ENCODE assay signal across 23 cellular contexts in the genomic region with DNA sequence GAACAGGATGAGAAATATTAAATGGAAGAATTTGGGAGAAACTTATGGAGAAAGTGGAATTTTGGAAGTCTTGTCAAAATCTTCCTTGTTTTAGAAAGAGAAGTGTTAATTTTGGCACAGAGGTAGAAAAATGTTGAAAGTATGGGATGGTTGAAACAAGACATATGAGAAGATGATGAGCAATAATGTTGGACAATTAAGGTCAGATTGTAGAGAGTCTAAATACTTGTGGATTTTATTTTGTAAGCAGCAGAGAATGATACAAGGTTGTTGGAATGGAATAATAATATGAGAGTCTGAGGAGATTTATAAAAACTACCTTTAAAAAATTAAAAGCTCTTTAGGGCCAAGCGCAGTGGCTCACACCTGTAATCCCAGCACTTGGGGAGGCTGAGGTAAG. TPM values are rescaled to one million over a fixed set of nuclear protein-coding genes. Genes with fewer than 3 reads are reported as not detected.
DNase-seq lines count a peak whose midpoint lies in the region; ATAC-seq and TF ChIP-seq lines count a peak whose summit lies in the region.
"Had no signal": no experiment of that assay in that cellular context is flagged by ENCODE, and none has a peak within 500 bp of the region (broad histone marks: within the 10 kb centered on the region; RNA-seq: fewer than 3 reads in every experiment).

No MANE protein-coding gene starts in this region.

- H3K9me3 Mint-ChIP-seq in activated T-cell treated with anti-CD3 and anti-CD28 coated beads, Interleukin-2, amount 50 U/mL, for 72 hours, result no peaks in the 10 kb centered on the region
- H3K9me3 Mint-ChIP-seq in type B pancreatic cell, result no peaks in the 10 kb centered on the region

- H3K9me3 ChIP-seq in adipocyte (ENCODE audit: control insufficient read depth, low read length), result no peaks in the 10 kb centered on the region
- H3K9me3 ChIP-seq: upper lobe of left lung had no signal

- ATAC-seq in activated T-cell treated with anti-CD3 and anti-CD28 coated beads, Interleukin-2, amount 50 U/mL, for 72 hours (replicated peaks in 1 of 2), result no peak
- ATAC-seq in GM19324 (IDR thresholded peaks at IDR 0.05; ENCODE audit: low FRiP score, unreplicated experiment), result no peak
- ATAC-seq: left lobe of liver, Right ventricle myocardium inferior had no signal

- no peak for TF ChIP-seq CTCF in type B pancreatic cell (conservative IDR thresholded peaks at IDR 0.05)

- peaks cover 39% of the 10 kb centered on the region for H3K4me1 Mint-ChIP-seq in activated T-cell treated with anti-CD3 and anti-CD28 coated beads, Interleukin-2, amount 50 U/mL, for 72 hours (ENCODE audit: low read depth)
- H3K4me1 Mint-ChIP-seq in type B pancreatic cell (ENCODE audit: unreplicated experiment), result peaks cover 24% of the 10 kb centered on the region

- H3K27me3 ChIP-seq in adipocyte (replicated peaks; ENCODE audit: control insufficient read depth, insufficient read depth, low read length), result no peaks in the 10 kb centered on the region
- H3K27me3 ChIP-seq: dorsolateral prefrontal cortex, upper lobe of left lung had no signal

- no peaks in the 10 kb centered on the region for H3K36me3 ChIP-seq in adipocyte (ENCODE audit: control insufficient read depth, insufficient read depth, low read length, severe bottlenecking)
- H3K36me3 ChIP-seq: upper lobe of left lung had no signal

- no peak overlapping the region for H3K27ac Mint-ChIP-seq in activated T-cell treated with anti-CD3 and anti-CD28 coated beads, Interleukin-2, amount 50 U/mL, for 72 hours
- H3K27ac Mint-ChIP-seq in type B pancreatic cell, result peak overlapping the region; percentile 14

- H3K27me3 Mint-ChIP-seq in activated T-cell treated with anti-CD3 and anti-CD28 coated beads, Interleukin-2, amount 50 U/mL, for 72 hours (ENCODE audit: low read depth), result no peaks in the 10 kb centered on the region
- no peaks in the 10 kb centered on the region for H3K27me3 Mint-ChIP-seq in type B pancreatic cell
- H3K27me3 Mint-ChIP-seq: naive B cell had no signal

- H3K36me3 Mint-ChIP-seq in activated T-cell treated with anti-CD3 and anti-CD28 coated beads, Interleukin-2, amount 50 U/mL, for 72 hours (ENCODE audit: insufficient read depth in 2 of 2), result no peaks in the 10 kb centered on the region
- H3K36me3 Mint-ChIP-seq in type B pancreatic cell, result no peaks in the 10 kb centered on the region
- H3K36me3 Mint-ChIP-seq: naive B cell had no signal

- no peaks in the 10 kb centered on the region for H3K4me1 ChIP-seq in adipocyte (ENCODE audit: control insufficient read depth, insufficient read depth, low read length)

- peak overlapping the region; percentile 1 to 10 for H3K4me3 Mint-ChIP-seq in activated T-cell treated with anti-CD3 and anti-CD28 coated beads, Interleukin-2, amount 50 U/mL, for 72 hours
- no peak overlapping the region for H3K4me3 Mint-ChIP-seq in type B pancreatic cell
- H3K4me3 Mint-ChIP-seq: CD14-positive monocyte had no signal

- no peak for DNase-seq in activated T-cell treated with anti-CD3 and anti-CD28 coated beads, Interleukin-2, amount 50 U/mL, for 72 hours
- DNase-seq in activated T-cell treated with anti-CD3 and anti-CD28 coated beads, Interleukin-2, amount 50 U/mL, for 48 hours, result no peak
- peak; percentile 7 for DNase-seq in HCEC 1CT
- DNase-seq in adipocyte (ENCODE audit: low read depth), result peak; percentile 21
- DNase-seq in type B pancreatic cell (ENCODE audit: extremely low spot score, unreplicated experiment), result no peak
- no peak for DNase-seq in LoVo (ENCODE audit: low spot score)
- DNase-seq in GM19240 (ENCODE audit: insufficient read length, low spot score), result no peak
- DNase-seq: ACHN; activated CD4-positive, alpha-beta T cell treated with anti-CD3 and anti-CD28 coated beads for 48 hours; activated CD8-positive, alpha-beta memory T cell treated with anti-CD3 and anti-CD28 coated beads, Interleukin-2, amount 50 U/mL, for 48 hours; activated naive CD4-positive, alpha-beta T cell; anterior cingulate cortex; caudate nucleus; dorsolateral prefrontal cortex; KBM-7; naive B cell; NCI-H1694 treated with DMSO at 0.1 percent for 48 hours; NCI-H748 treated with DMSO at 0.1 percent for 48 hours; upper lobe of left lung had no signal

- H3K9ac ChIP-seq in adipocyte (ENCODE audit: low read length), result no peak overlapping the region

- H3K4me3 ChIP-seq in adipocyte (ENCODE audit: low read length), result no peak overlapping the region
- H3K4me3 ChIP-seq: dorsolateral prefrontal cortex, upper lobe of left lung had no signal

RNA-seq across cellular contexts. Expression of a gene that starts 34.6 kb away (rescaled TPM):
- 10 to 100 TPM; 16.3 to 25.5 TPM for total RNA-seq in activated T-cell treated with anti-CD3 and anti-CD28 coated beads, Interleukin-2, amount 50 U/mL, for 72 hours
- total RNA-seq in type B pancreatic cell (ENCODE audit: low replicate concordance), result 11.5 and 18.6 TPM in 2 replicates

RNA-seq across cellular contexts. Expression of a gene that starts 34.9 kb away (rescaled TPM):
- 10 to 100 TPM; 10.9 to 11.0 TPM for total RNA-seq in activated T-cell treated with anti-CD3 and anti-CD28 coated beads, Interleukin-2, amount 50 U/mL, for 72 hours
- total RNA-seq in type B pancreatic cell (ENCODE audit: low replicate concordance), result 16.1 and 17.0 TPM in 2 replicates

Comparison
In these comparisons a context has a peak if more than half of its experiments do, and no peak if none do; other contexts are left out.
1. DNase-seq: peak in HCEC 1CT (single experiment) and adipocyte (single experiment); none in activated T-cell treated with anti-CD3 and anti-CD28 coated beads, Interleukin-2, amount 50 U/mL, for 72 hours (0 of 2), activated T-cell treated with anti-CD3 and anti-CD28 coated beads, Interleukin-2, amount 50 U/mL, for 48 hours (0 of 2), type B pancreatic cell (single experiment), LoVo (single experiment) and GM19240 (single experiment).